In genomic region chr15:31435256-31435781, GRCh38 we compare ENCODE assay signal across 8 cellular contexts.
DNase-seq lines count a peak whose midpoint lies in the region; ATAC-seq and TF ChIP-seq lines count a peak whose summit lies in the region.

No MANE protein-coding gene starts in this region.

- peak overlapping the region; percentile 55 for H2AFZ ChIP-seq in hepatocyte

- peak; percentile 63 for ATAC-seq in GM21737 (IDR thresholded peaks at IDR 0.05; ENCODE audit: unreplicated experiment)

- TF ChIP-seq POLR2A in sigmoid colon (IDR thresholded peaks at IDR 0.05): no peak

- peak; percentile 58 to 79 (median 68) for TF ChIP-seq CTCF in ascending aorta (IDR thresholded peaks at IDR 0.05)
- peak; percentile 67 for TF ChIP-seq CTCF in hepatocyte (IDR thresholded peaks at IDR 0.05; ENCODE audit: poor library complexity)
- TF ChIP-seq CTCF in sigmoid colon (IDR thresholded peaks at IDR 0.05): peak; percentile 51 to 71 (median 69)

- H3K9me3 ChIP-seq in ascending aorta: no peaks in the 10 kb centered on the region
- H3K9me3 ChIP-seq in hepatocyte (ENCODE audit: low read depth): no peaks in the 10 kb centered on the region
- H3K9me3 ChIP-seq in sigmoid colon: no peaks in the 10 kb centered on the region

- H3K27ac ChIP-seq in ascending aorta: peak overlapping the region; percentile 51 to 56
- H3K27ac ChIP-seq in hepatocyte: peak overlapping the region; percentile 73
- peak overlapping the region; percentile 38 to 70 (median 50) for H3K27ac ChIP-seq in sigmoid colon

- H3K4me3 ChIP-seq in ascending aorta: peak overlapping the region in 1 of 2 donors; percentile 21
- no peak overlapping the region for H3K4me3 ChIP-seq in hepatocyte
- H3K4me3 ChIP-seq in sigmoid colon: peak overlapping the region in 3 of 4 donors; percentile 1 to 20 (median 6)

- no peaks in the 10 kb centered on the region for H4K20me1 ChIP-seq in hepatocyte (ENCODE audit: insufficient read depth, poor library complexity, severe bottlenecking)

- DNase-seq in ELF-1 (ENCODE audit: low read depth, low spot score) (peak; percentile 90), Kasumi-1 (lab: John Stamatoyannopoulos, UW) (peak; percentile 68 to 74), T-helper 1 cell (peak; percentile 45 to 96 (median 66)), ascending aorta (ENCODE audit: low spot score in 2 of 2) (peak; percentile 46 to 88), hepatocyte (ENCODE audit: low spot score) (peak; percentile 80), sigmoid colon (peak; percentile 89), NCI-H345 (lab: John Stamatoyannopoulos, UW) (no peak)

- WGBS in hepatocyte (ENCODE audit: low lambda C conversion rate, missing lambda C conversion rate): 29% methylated on average over 14 of the region's 14 CpGs
- 8 to 10% methylated on average over 14 of the region's 14 CpGs for WGBS in sigmoid colon, 2 donors

- no peak for TF ChIP-seq EP300 in sigmoid colon (IDR thresholded peaks at IDR 0.05)

- H3K27me3 ChIP-seq in ascending aorta (no peaks in the 10 kb centered on the region), hepatocyte (no peaks in the 10 kb centered on the region), sigmoid colon (no peaks in the 10 kb centered on the region)

- no peaks in the 10 kb centered on the region for H3K79me2 ChIP-seq in hepatocyte

- peaks cover 0 to 15% of the 10 kb centered on the region in 2 donors for H3K4me1 ChIP-seq in ascending aorta
- peaks cover 9% of the 10 kb centered on the region for H3K4me1 ChIP-seq in hepatocyte (ENCODE audit: insufficient read depth)
- H3K4me1 ChIP-seq in sigmoid colon: peaks cover 0 to 14% (median 13%) of the 10 kb centered on the region in 4 donors

- H3K9me2 ChIP-seq in hepatocyte (replicated peaks; ENCODE audit: insufficient read depth): no peaks in the 10 kb centered on the region

- peak overlapping the region; percentile 67 for H3K4me2 ChIP-seq in hepatocyte

- intact Hi-C loops in ascending aorta (cut with DNase I) (loop anchor here (2.0 kb wide), 1 partner anchor 69 kb away; no protein-coding TSS in a partner anchor), sigmoid colon (cut with DNase I) (loop anchor here (2.0 to 5.0 kb wide), 2 partner anchors 68 to 107 kb away; no protein-coding TSS in a partner anchor)

- H3K36me3 ChIP-seq in ascending aorta: no peaks in the 10 kb centered on the region
- no peaks in the 10 kb centered on the region for H3K36me3 ChIP-seq in hepatocyte (replicated peaks; ENCODE audit: insufficient read depth, low read depth)
- no peaks in the 10 kb centered on the region for H3K36me3 ChIP-seq in sigmoid colon
